ENCODE assay signal across 25 cellular contexts in the genomic region with DNA sequence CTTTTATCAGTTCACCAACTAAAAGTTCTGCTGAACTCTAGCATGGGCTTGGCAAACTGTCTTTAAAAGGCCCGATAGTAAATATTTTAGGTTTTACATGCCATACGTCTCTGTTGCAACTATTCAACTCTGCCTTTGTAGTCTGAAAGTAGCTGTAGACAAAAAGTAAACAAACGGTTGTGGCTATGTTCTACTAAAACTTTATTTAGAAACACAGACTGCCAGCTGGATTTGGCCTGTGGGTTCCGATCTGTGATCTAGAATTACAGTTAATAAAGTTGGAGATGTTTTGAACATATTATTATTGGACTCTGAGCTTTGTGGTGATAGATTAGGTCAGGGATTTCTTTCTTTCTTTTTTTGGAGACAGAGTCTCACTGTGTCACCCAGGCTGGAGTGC. TPM values are rescaled to one million over a fixed set of nuclear protein-coding genes. Genes with fewer than 3 reads are reported as not detected.
"Had no signal": no experiment of that assay in that cellular context is flagged by ENCODE, and none has a peak within 500 bp of the region (broad histone marks: within the 10 kb centered on the region; RNA-seq: fewer than 3 reads in every experiment).

No MANE protein-coding gene starts in this region.

- ATAC-seq: Panc1, PC-3 had no signal

- H3K27ac ChIP-seq: KMS-11, RWPE1 had no signal

- H3K9me3 ChIP-seq: SK-N-SH had no signal

- H3K9ac ChIP-seq: KMS-11, SK-N-SH had no signal

- H3K4me2 ChIP-seq: KMS-11, SK-N-SH had no signal

- DNase-seq: IMR-90; Kasumi-1; NCI-H1092; NCI-H1105 treated with DMSO at 0.1 percent for 48 hours; NCI-H1417 treated with DMSO at 0.1 percent for 48 hours; NCI-H146; NCI-H1694 treated with DMSO at 0.1 percent for 48 hours; NCI-H1930; NCI-H2081; NCI-H2107; NCI-H2227 treated with DMSO at 0.1 percent for 48 hours; NCI-H524; NCI-H69; NCI-H774; NK-92 treated with Interleukin-12 subunit alpha and Interleukin-12 subunit beta, amount 100 ng/mL, for 24 hours; PC-3; SHP77; SK-N-SH; SW 1271 had no signal

RNA-seq across cellular contexts. Expression of a gene that starts 39.0 kb away (rescaled TPM):
- total RNA-seq: M059J, NCI-H460, OCI-LY7, PC-3 had no signal
- polyA plus RNA-seq: SK-N-SH had no signal
